ENCODE assay signal across 9 cellular contexts in the genomic region with DNA sequence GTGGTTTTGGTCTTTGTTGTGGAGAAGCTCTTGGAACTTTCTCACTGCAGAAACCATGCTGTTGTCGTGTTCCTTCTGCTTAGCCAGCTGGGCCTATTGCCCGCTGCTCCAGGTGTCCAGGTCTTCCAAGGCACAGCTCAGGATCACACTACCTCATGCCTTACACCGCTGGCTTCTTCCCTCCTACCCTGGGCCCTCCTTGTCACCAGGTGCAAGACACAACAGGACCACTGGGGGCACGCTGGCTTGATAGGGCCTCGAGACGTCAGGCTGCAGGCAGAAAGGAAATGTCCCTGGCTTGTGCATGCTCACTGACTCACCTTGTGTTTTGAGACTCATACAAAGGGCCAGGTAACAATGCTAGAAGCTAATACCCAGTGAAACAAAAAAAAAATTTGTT. TPM values are rescaled to one million over a fixed set of nuclear protein-coding genes. Genes with fewer than 3 reads are reported as not detected.
DNase-seq lines count a peak whose midpoint lies in the region; ATAC-seq and TF ChIP-seq lines count a peak whose summit lies in the region.
"Had no signal": no experiment of that assay in that cellular context is flagged by ENCODE, and none has a peak within 500 bp of the region (broad histone marks: within the 10 kb centered on the region; RNA-seq: fewer than 3 reads in every experiment).

No MANE protein-coding gene starts in this region.

- intact Hi-C loops in Right ventricle myocardium inferior (cut with DNase I) (no loop called here), left ventricle myocardium superior (cut with micrococcal nuclease) (no loop called here), activated B cell treated with CpG ODN at 0.5 μM for 24 hours (cut with micrococcal nuclease) (no loop called here), transverse colon (cut with DNase I; ENCODE audit: low total_unique reads) (no loop called here), prostate gland (cut with DNase I) (no loop called here)

- H3K4me1 Mint-ChIP-seq in activated B cell treated with CpG ODN at 0.5 μM for 24 hours = no peaks in the 10 kb centered on the region

- no peaks in the 10 kb centered on the region for H3K36me3 ChIP-seq in transverse colon
- H3K36me3 ChIP-seq in prostate gland = no peaks in the 10 kb centered on the region

- TF ChIP-seq CTCF in activated B cell treated with CpG ODN at 0.5 μM for 24 hours (IDR thresholded peaks at IDR 0.05) (no peak), transverse colon (IDR thresholded peaks at IDR 0.05) (no peak), prostate gland (IDR thresholded peaks at IDR 0.05) (no peak)

- peaks cover 0 to 9% (median 3%) of the 10 kb centered on the region in 4 donors for H3K4me1 ChIP-seq in transverse colon
- no peaks in the 10 kb centered on the region for H3K4me1 ChIP-seq in prostate gland (replicated peaks)

- TF ChIP-seq POLR2A in transverse colon (IDR thresholded peaks at IDR 0.05) (no peak), prostate gland (IDR thresholded peaks at IDR 0.05) (no peak)

- DNase-seq in Right ventricle myocardium inferior (ENCODE audit: missing footprints) = peak; percentile 52
- DNase-seq in left ventricle myocardium superior = no peak
- no peak for DNase-seq in activated B cell treated with CpG ODN at 0.5 μM for 24 hours
- DNase-seq in transverse colon = peak; percentile 14
- no peak for DNase-seq in NCI-H774 (lab: John Stamatoyannopoulos, UW)
- no peak for DNase-seq in prostate gland (ENCODE audit: low spot score)
- no peak for DNase-seq in COLO829 (ENCODE audit: low spot score)
- DNase-seq: GDM1 had no signal

- ATAC-seq in Right ventricle myocardium inferior (no peak), left ventricle myocardium superior (no peak), HG03108 (IDR thresholded peaks at IDR 0.05; ENCODE audit: unreplicated experiment) (peak; percentile 76), activated B cell treated with CpG ODN at 0.5 μM for 24 hours (ENCODE audit: low read depth) (peak; percentile 71)

- no peak for TF ChIP-seq EP300 in transverse colon (IDR thresholded peaks at IDR 0.05; ENCODE audit: low read depth)

- H3K27me3 Mint-ChIP-seq in activated B cell treated with CpG ODN at 0.5 μM for 24 hours = peaks cover 4% of the 10 kb centered on the region

- 53 to 71% methylated on average over 2 to 6 of the region's 6 CpGs for WGBS in transverse colon (ENCODE audit: low coverage in 1 of 2), 2 donors
- WGBS in prostate gland = 73% methylated on average over 6 of the region's 6 CpGs

- no peaks in the 10 kb centered on the region for H3K27me3 ChIP-seq in transverse colon
- H3K27me3 ChIP-seq in prostate gland (replicated peaks; ENCODE audit: insufficient read depth) = no peaks in the 10 kb centered on the region

- no peak overlapping the region for H3K27ac Mint-ChIP-seq in activated B cell treated with CpG ODN at 0.5 μM for 24 hours

- no peaks in the 10 kb centered on the region for H3K9me3 ChIP-seq in transverse colon
- H3K9me3 ChIP-seq in prostate gland = no peaks in the 10 kb centered on the region

- POLR2A ChIA-PET in activated B cell treated with CpG ODN at 0.5 μM for 24 hours (lab: Charles Lee) = no interaction called here

- no peak overlapping the region for H3K27ac ChIP-seq in transverse colon
- H3K27ac ChIP-seq in prostate gland = no peak overlapping the region

- CTCF ChIA-PET in activated B cell treated with CpG ODN at 0.5 μM for 24 hours (lab: Charles Lee) = no interaction called here

- H3K4me3 ChIP-seq in transverse colon = no peak overlapping the region
- no peak overlapping the region for H3K4me3 ChIP-seq in prostate gland

- H3K4me3 Mint-ChIP-seq in activated B cell treated with CpG ODN at 0.5 μM for 24 hours = no peak overlapping the region

- no peaks in the 10 kb centered on the region for H3K36me3 Mint-ChIP-seq in activated B cell treated with CpG ODN at 0.5 μM for 24 hours (ENCODE audit: low read depth)

- in situ Hi-C loops in transverse colon (cut with MboI; ENCODE audit: low pct_ligation_motif_present in 1 of 4, low pct_unique_long_range_greater_than_20kb in 1 of 4, low sequenced_read_pairs in 3 of 4) = no loop called here

- H3K9me3 Mint-ChIP-seq in activated B cell treated with CpG ODN at 0.5 μM for 24 hours = no peaks in the 10 kb centered on the region

RNA-seq across cellular contexts. Expression of a gene that starts 32.3 kb away (rescaled TPM):
- total RNA-seq in Right ventricle myocardium inferior = 13.7 TPM
- 19.1 TPM for total RNA-seq in left ventricle myocardium superior
- total RNA-seq in activated B cell treated with CpG ODN at 0.5 μM for 24 hours = not detected in 2 replicates
- total RNA-seq in transverse colon = not detected
- total RNA-seq in prostate gland = 1 to 10 TPM in 1 of 2 donors, not detected in 1; 6.2 TPM

RNA-seq across cellular contexts. Expression of a gene that starts 42.3 kb away (rescaled TPM):
- total RNA-seq in Right ventricle myocardium inferior (64.1 TPM), left ventricle myocardium superior (58.2 TPM), activated B cell treated with CpG ODN at 0.5 μM for 24 hours (not detected in 2 replicates), transverse colon (1 to 10 TPM in 3 of 4 donors, not detected in 1; 5.2 to 9.1 (median 6.0) TPM), prostate gland (10 to 100 TPM; 11.0 to 14.2 TPM)

Comparison
In these comparisons a context has a peak if more than half of its experiments do, and no peak if none do; other contexts are left out.
1. DNase-seq: peak in Right ventricle myocardium inferior (single experiment) and transverse colon (single experiment); none in left ventricle myocardium superior (single experiment), activated B cell treated with CpG ODN at 0.5 μM for 24 hours (single experiment), NCI-H774 (single experiment), prostate gland (single experiment) and COLO829 (single experiment).
2. ATAC-seq: peak in HG03108 (single experiment) and activated B cell treated with CpG ODN at 0.5 μM for 24 hours (single experiment); none in Right ventricle myocardium inferior (single experiment) and left ventricle myocardium superior (single experiment).